ENCODE assay signal across 1 cellular context in the genomic region with DNA sequence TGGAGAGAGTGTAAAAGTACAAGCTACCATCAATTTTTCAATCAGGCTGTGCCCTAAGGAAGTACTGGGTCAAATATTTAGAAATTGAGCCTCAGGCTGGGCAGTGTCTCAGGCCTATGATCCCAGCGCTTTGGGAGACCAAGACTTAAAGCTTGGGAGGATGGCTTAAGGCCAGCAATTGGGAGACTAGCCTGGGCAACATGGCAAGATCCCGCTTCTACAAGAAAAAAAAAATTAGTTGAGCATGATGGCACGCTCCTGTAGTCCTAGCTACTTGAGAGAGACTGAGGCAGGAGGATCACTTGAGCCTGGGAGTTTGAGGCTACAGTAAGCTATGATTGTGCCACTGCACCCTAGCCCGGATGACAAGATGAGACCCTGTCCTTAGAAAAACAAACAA.
TF ChIP-seq lines count a peak whose summit lies in the region.

No MANE protein-coding gene starts in this region.

TF ChIP-seq in HCT116, 20 proteins besides CTCF, POLR2A, EP300 and RAD21:
- TF ChIP-seq FOSL1 (IDR thresholded peaks at IDR 0.05; ENCODE audit: low read depth) (no peak), SP1 (IDR thresholded peaks at IDR 0.05; ENCODE audit: low read depth) (no peak), JUND (IDR thresholded peaks at IDR 0.05) (no peak), CEBPB (IDR thresholded peaks at IDR 0.05; ENCODE audit: low read depth) (no peak), EGR1 (IDR thresholded peaks at IDR 0.05; ENCODE audit: low read depth) (no peak), TCF7L2 (IDR thresholded peaks at IDR 0.05; ENCODE audit: borderline replicate concordance, extremely low read depth, insufficient read depth, insufficient read length) (no peak), EZH2 (IDR thresholded peaks at IDR 0.05) (no peak), SRF (IDR thresholded peaks at IDR 0.05; ENCODE audit: low read depth) (no peak), EZH2phosphoT487 (IDR thresholded peaks at IDR 0.05; ENCODE audit: borderline replicate concordance) (no peak)
- TF ChIP-seq, protein P1, sequence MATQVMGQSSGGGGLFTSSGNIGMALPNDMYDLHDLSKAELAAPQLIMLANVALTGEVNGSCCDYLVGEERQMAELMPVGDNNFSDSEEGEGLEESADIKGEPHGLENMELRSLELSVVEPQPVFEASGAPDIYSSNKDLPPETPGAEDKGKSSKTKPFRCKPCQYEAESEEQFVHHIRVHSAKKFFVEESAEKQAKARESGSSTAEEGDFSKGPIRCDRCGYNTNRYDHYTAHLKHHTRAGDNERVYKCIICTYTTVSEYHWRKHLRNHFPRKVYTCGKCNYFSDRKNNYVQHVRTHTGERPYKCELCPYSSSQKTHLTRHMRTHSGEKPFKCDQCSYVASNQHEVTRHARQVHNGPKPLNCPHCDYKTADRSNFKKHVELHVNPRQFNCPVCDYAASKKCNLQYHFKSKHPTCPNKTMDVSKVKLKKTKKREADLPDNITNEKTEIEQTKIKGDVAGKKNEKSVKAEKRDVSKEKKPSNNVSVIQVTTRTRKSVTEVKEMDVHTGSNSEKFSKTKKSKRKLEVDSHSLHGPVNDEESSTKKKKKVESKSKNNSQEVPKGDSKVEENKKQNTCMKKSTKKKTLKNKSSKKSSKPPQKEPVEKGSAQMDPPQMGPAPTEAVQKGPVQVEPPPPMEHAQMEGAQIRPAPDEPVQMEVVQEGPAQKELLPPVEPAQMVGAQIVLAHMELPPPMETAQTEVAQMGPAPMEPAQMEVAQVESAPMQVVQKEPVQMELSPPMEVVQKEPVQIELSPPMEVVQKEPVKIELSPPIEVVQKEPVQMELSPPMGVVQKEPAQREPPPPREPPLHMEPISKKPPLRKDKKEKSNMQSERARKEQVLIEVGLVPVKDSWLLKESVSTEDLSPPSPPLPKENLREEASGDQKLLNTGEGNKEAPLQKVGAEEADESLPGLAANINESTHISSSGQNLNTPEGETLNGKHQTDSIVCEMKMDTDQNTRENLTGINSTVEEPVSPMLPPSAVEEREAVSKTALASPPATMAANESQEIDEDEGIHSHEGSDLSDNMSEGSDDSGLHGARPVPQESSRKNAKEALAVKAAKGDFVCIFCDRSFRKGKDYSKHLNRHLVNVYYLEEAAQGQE (IDR thresholded peaks at IDR 0.05; ENCODE audit: low read depth) = no peak
TF ChIP-seq in HCT116: peak in this region for 0.
